ENCODE assay signal across 11 cellular contexts in the genomic region with DNA sequence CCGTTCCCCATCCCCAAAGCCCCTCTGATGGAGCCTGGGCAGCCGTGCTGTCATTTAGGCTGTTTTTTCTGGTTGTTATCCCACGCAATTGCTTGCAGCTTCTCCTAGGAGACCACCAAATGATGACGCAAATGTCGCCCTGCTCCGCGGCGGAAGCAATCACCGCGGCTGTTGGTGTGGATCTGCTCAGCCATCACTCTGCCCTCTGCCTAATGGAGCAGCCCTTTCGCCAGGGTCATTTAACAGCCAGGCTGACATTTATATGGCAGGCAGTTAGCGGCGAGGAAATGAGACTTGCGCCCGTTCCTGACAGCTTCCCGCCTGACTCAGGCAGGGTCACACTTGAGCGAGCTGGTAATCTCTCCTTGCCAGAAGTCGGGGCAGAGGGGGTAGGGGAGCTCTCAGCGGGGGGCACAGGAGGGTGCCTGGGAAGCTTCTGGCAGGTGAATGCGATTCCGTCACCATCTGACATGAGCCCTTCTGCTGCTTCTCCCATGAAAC.
DNase-seq lines count a peak whose midpoint lies in the region; ATAC-seq and TF ChIP-seq lines count a peak whose summit lies in the region.
"Had no signal": no experiment of that assay in that cellular context is flagged by ENCODE, and none has a peak within 500 bp of the region (broad histone marks: within the 10 kb centered on the region; RNA-seq: fewer than 3 reads in every experiment).

No MANE protein-coding gene starts in this region.

- ATAC-seq in activated CD8-positive, alpha-beta T cell treated with anti-CD3 and anti-CD28 coated beads for 36 hours: peak; percentile 80
- ATAC-seq in GM18502 (IDR thresholded peaks at IDR 0.05; ENCODE audit: poor library complexity, unreplicated experiment): no peak

- no peaks in the 10 kb centered on the region for H3K36me3 ChIP-seq in BLaER1 treated with 17β-estradiol and CSF1 and Interleukin-3, amounts not matched to agents 10 nM and 100 nM
- H3K36me3 ChIP-seq in colonic mucosa: no peaks in the 10 kb centered on the region

- peaks cover 0 to 44% (median 0%) of the 10 kb centered on the region in 11 experiments; a peak in 6 of 22 replicates for H3K27me3 ChIP-seq in BLaER1 treated with 17β-estradiol and CSF1 and Interleukin-3, amounts not matched to agents 10 nM and 100 nM
- H3K27me3 ChIP-seq in colonic mucosa: peaks cover 3% of the 10 kb centered on the region

- DNase-seq in M059J (ENCODE audit: low read depth) (peak; percentile 18), left kidney (ENCODE audit: low read depth, low spot score) (peak; percentile 97), progenitor cell of endocrine pancreas (ENCODE audit: low spot score, unreplicated experiment) (no peak), colonic mucosa (no peak)
- peak; percentile 66 for DNase-seq in activated CD8-positive, alpha-beta T cell treated with anti-CD3 and anti-CD28 coated beads for 36 hours
- no peak for DNase-seq in T-helper 2 cell treated with Interferon-gamma antibody and Interleukin-4, amounts not matched to agents 5 μg/mL and 100 μg/mL, for 36 hours (ENCODE audit: low spot score)
- DNase-seq: GOT3; NCI-H187 treated with DMSO at 0.1 percent for 48 hours; stimulated activated naive CD4-positive, alpha-beta T cell had no signal

- no peak overlapping the region for H3K4me3 ChIP-seq in BLaER1 treated with 17β-estradiol and CSF1 and Interleukin-3, amounts not matched to agents 10 nM and 100 nM
- H3K4me3 ChIP-seq in colonic mucosa: no peak overlapping the region

- H3K4me2 ChIP-seq in BLaER1 treated with 17β-estradiol and CSF1 and Interleukin-3, amounts not matched to agents 10 nM and 100 nM: peak overlapping the region; percentile 68 to 87 (median 76)

- H3K9me3 Mint-ChIP-seq in activated CD8-positive, alpha-beta T cell treated with anti-CD3 and anti-CD28 coated beads for 36 hours: no peaks in the 10 kb centered on the region
- no peaks in the 10 kb centered on the region for H3K9me3 Mint-ChIP-seq in progenitor cell of endocrine pancreas (ENCODE audit: low read depth)
- H3K9me3 Mint-ChIP-seq in T-helper 2 cell treated with Interferon-gamma antibody and Interleukin-4, amounts not matched to agents 5 μg/mL and 100 μg/mL, for 36 hours: no peaks in the 10 kb centered on the region

- peaks cover 16% of the 10 kb centered on the region for H3K27me3 Mint-ChIP-seq in activated CD8-positive, alpha-beta T cell treated with anti-CD3 and anti-CD28 coated beads for 36 hours
- H3K27me3 Mint-ChIP-seq in progenitor cell of endocrine pancreas: peaks cover 18% of the 10 kb centered on the region
- H3K27me3 Mint-ChIP-seq in T-helper 2 cell treated with Interferon-gamma antibody and Interleukin-4, amounts not matched to agents 5 μg/mL and 100 μg/mL, for 36 hours (ENCODE audit: low read depth): peaks cover 26% of the 10 kb centered on the region

- no peak for TF ChIP-seq CTCF in activated CD8-positive, alpha-beta T cell treated with anti-CD3 and anti-CD28 coated beads for 36 hours (IDR thresholded peaks at IDR 0.05)
- TF ChIP-seq CTCF in progenitor cell of endocrine pancreas (IDR thresholded peaks at IDR 0.05; ENCODE audit: unreplicated experiment) (no peak), colonic mucosa (IDR thresholded peaks at IDR 0.05) (no peak)

- H4K20me1 ChIP-seq in BLaER1 treated with 17β-estradiol and CSF1 and Interleukin-3, amounts not matched to agents 10 nM and 100 nM: peaks cover 0 to 13% (median 0%) of the 10 kb centered on the region in 11 experiments; a peak in 5 of 22 replicates

- peaks cover 59 to 78% (median 71%) of the 10 kb centered on the region in 10 experiments for H3K4me1 ChIP-seq in BLaER1 treated with 17β-estradiol and CSF1 and Interleukin-3, amounts not matched to agents 10 nM and 100 nM
- no peaks in the 10 kb centered on the region for H3K4me1 ChIP-seq in colonic mucosa

- POLR2A ChIA-PET in activated CD8-positive, alpha-beta T cell treated with anti-CD3 and anti-CD28 coated beads for 36 hours (lab: Charles Lee): no interaction called here

- H3K36me3 Mint-ChIP-seq in activated CD8-positive, alpha-beta T cell treated with anti-CD3 and anti-CD28 coated beads for 36 hours (ENCODE audit: low read depth): no peaks in the 10 kb centered on the region
- H3K36me3 Mint-ChIP-seq in progenitor cell of endocrine pancreas (ENCODE audit: insufficient read depth): no peaks in the 10 kb centered on the region
- no peaks in the 10 kb centered on the region for H3K36me3 Mint-ChIP-seq in T-helper 2 cell treated with Interferon-gamma antibody and Interleukin-4, amounts not matched to agents 5 μg/mL and 100 μg/mL, for 36 hours (ENCODE audit: low read depth)

- H3K4me3 Mint-ChIP-seq in activated CD8-positive, alpha-beta T cell treated with anti-CD3 and anti-CD28 coated beads for 36 hours: peak overlapping the region; percentile 5
- H3K4me3 Mint-ChIP-seq in progenitor cell of endocrine pancreas (ENCODE audit: low read depth): no peak overlapping the region
- H3K4me3 Mint-ChIP-seq in T-helper 2 cell treated with Interferon-gamma antibody and Interleukin-4, amounts not matched to agents 5 μg/mL and 100 μg/mL, for 36 hours: no peak overlapping the region

- intact Hi-C loops in activated CD8-positive, alpha-beta T cell treated with anti-CD3 and anti-CD28 coated beads for 36 hours (cut with micrococcal nuclease): no loop called here
- intact Hi-C loops in colonic mucosa (cut with DNase I): no loop called here

- H3K27ac ChIP-seq in BLaER1 treated with 17β-estradiol and CSF1 and Interleukin-3, amounts not matched to agents 10 nM and 100 nM: no peak overlapping the region
- no peak overlapping the region for H3K27ac ChIP-seq in colonic mucosa

- H3K4me1 Mint-ChIP-seq in activated CD8-positive, alpha-beta T cell treated with anti-CD3 and anti-CD28 coated beads for 36 hours (ENCODE audit: low read depth): peaks cover 6% of the 10 kb centered on the region
- peaks cover 14% of the 10 kb centered on the region for H3K4me1 Mint-ChIP-seq in progenitor cell of endocrine pancreas (ENCODE audit: low read depth)
- no peaks in the 10 kb centered on the region for H3K4me1 Mint-ChIP-seq in T-helper 2 cell treated with Interferon-gamma antibody and Interleukin-4, amounts not matched to agents 5 μg/mL and 100 μg/mL, for 36 hours (ENCODE audit: low read depth)

- H3K9ac ChIP-seq in BLaER1 treated with 17β-estradiol and CSF1 and Interleukin-3, amounts not matched to agents 10 nM and 100 nM: peak overlapping the region in 3 of 11 experiments; percentile 3 to 41 (median 18); a peak in 1 of 22 replicates
- no peak overlapping the region for H3K9ac ChIP-seq in colonic mucosa (ENCODE audit: low read depth in 2 of 2, low read length in 2 of 2)

- no peaks in the 10 kb centered on the region for H3K9me3 ChIP-seq in BLaER1 treated with 17β-estradiol and CSF1 and Interleukin-3, amounts not matched to agents 10 nM and 100 nM (replicated peaks in 1 of 11)
- no peaks in the 10 kb centered on the region for H3K9me3 ChIP-seq in colonic mucosa

- no peak overlapping the region for H3K27ac Mint-ChIP-seq in activated CD8-positive, alpha-beta T cell treated with anti-CD3 and anti-CD28 coated beads for 36 hours
- no peak overlapping the region for H3K27ac Mint-ChIP-seq in progenitor cell of endocrine pancreas
- no peak overlapping the region for H3K27ac Mint-ChIP-seq in T-helper 2 cell treated with Interferon-gamma antibody and Interleukin-4, amounts not matched to agents 5 μg/mL and 100 μg/mL, for 36 hours

- CTCF ChIA-PET in activated CD8-positive, alpha-beta T cell treated with anti-CD3 and anti-CD28 coated beads for 36 hours (lab: Charles Lee): no interaction called here

Comparison
In these comparisons a context has a peak if more than half of its experiments do, and no peak if none do; other contexts are left out.
1. DNase-seq: peak in M059J (single experiment), activated CD8-positive, alpha-beta T cell treated with anti-CD3 and anti-CD28 coated beads for 36 hours (single experiment) and left kidney (single experiment); none in progenitor cell of endocrine pancreas (single experiment), colonic mucosa (single experiment) and T-helper 2 cell treated with Interferon-gamma antibody and Interleukin-4, amounts not matched to agents 5 μg/mL and 100 μg/mL, for 36 hours (single experiment).